10 cellular contexts compared by ENCODE assay signal in the genomic region with DNA sequence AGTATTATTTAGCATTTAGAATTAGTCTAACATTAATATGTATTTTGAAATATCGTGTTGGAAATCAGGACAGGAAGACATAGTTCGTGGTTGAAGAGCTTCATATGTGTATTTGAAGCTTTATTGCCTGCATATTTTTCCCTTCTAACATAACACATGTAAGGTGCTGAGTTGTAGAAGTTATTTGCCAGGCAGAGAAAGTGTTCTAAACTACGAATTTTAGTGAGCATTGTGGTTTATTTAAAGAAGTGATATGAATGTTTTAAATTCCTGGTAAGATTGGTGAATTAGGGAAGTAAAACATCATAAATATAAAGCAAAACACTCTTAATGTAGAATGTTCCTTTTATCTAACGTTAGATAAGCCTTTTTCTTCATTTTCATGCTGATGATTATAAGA. TPM values are rescaled to one million over a fixed set of nuclear protein-coding genes. Genes with fewer than 3 reads are reported as not detected.
DNase-seq lines count a peak whose midpoint lies in the region; ATAC-seq, FAIRE-seq and TF ChIP-seq lines count a peak whose summit lies in the region.
"Had no signal": no experiment of that assay in that cellular context is flagged by ENCODE, and none has a peak within 500 bp of the region (broad histone marks: within the 10 kb centered on the region; RNA-seq: fewer than 3 reads in every experiment).

No MANE protein-coding gene starts in this region.

- no peak overlapping the region for H3K27ac Mint-ChIP-seq in GM23338
- peak overlapping the region; percentile 92 for H3K27ac Mint-ChIP-seq in activated naive CD8-positive, alpha-beta T cell treated with anti-CD3 and anti-CD28 coated beads for 36 hours

- peaks cover 29% of the 10 kb centered on the region; the same call in 1 of the 2 replicates for H3K4me1 ChIP-seq in GM23338 (ENCODE audit: insufficient read depth)
- H3K4me1 ChIP-seq in muscle layer of duodenum (ENCODE audit: control insufficient read depth in 1 of 2, insufficient read depth in 2 of 2, low read length in 2 of 2), result peaks cover 14 to 30% of the 10 kb centered on the region in 2 donors
- H3K4me1 ChIP-seq in kidney (ENCODE audit: control insufficient read depth in 1 of 2, insufficient read depth in 1 of 2, low read depth in 1 of 2, low read length in 2 of 2), result no peaks in the 10 kb centered on the region

- peaks cover 69% of the 10 kb centered on the region for H3K79me2 ChIP-seq in GM23338 (replicated peaks; ENCODE audit: insufficient read depth)

- intact Hi-C loops in kidney (cut with DNase I), result no loop called here

- no peak for FAIRE-seq in kidney (lab: Jason Lieb, UNC)

- DNase-seq in AG10803 (ENCODE audit: low read depth) (peak; percentile 5), GM23338 (ENCODE audit: low spot score) (no peak), kidney (no peak), NCI-H345 (lab: John Stamatoyannopoulos, UW) (no peak), NCI-H1092 treated with DMSO at 0.1 percent for 48 hours (lab: John Stamatoyannopoulos, UW) (no peak), hepatic stellate cell (ENCODE audit: low spot score) (no peak)
- DNase-seq in activated naive CD8-positive, alpha-beta T cell treated with anti-CD3 and anti-CD28 coated beads for 36 hours, result no peak
- DNase-seq: activated effector memory CD4-positive, alpha-beta T cell treated with anti-CD3 and anti-CD28 coated beads, Interleukin-2, amount 50 U/mL, for 16 hours; NCI-H146 had no signal

- H4K20me1 ChIP-seq in GM23338 (replicated peaks; ENCODE audit: insufficient read depth), result peaks cover 10% of the 10 kb centered on the region

- no peaks in the 10 kb centered on the region for H3K9me2 ChIP-seq in GM23338 (ENCODE audit: insufficient read depth)

- H3K9me3 Mint-ChIP-seq in GM23338, result no peaks in the 10 kb centered on the region
- no peaks in the 10 kb centered on the region for H3K9me3 Mint-ChIP-seq in activated naive CD8-positive, alpha-beta T cell treated with anti-CD3 and anti-CD28 coated beads for 36 hours

- H3K36me3 ChIP-seq in GM23338 (ENCODE audit: insufficient read depth) (peaks cover 4% of the 10 kb centered on the region; the same call in 1 of the 2 replicates), muscle layer of duodenum (ENCODE audit: control insufficient read depth in 1 of 2, insufficient read depth in 2 of 2, low read length in 2 of 2) (no peaks in the 10 kb centered on the region), kidney (ENCODE audit: control insufficient read depth in 1 of 2, insufficient read depth in 2 of 2, low read length in 2 of 2) (no peaks in the 10 kb centered on the region)

- H3F3A ChIP-seq in GM23338 (replicated peaks; ENCODE audit: low read depth), result peaks cover 5% of the 10 kb centered on the region

- no peaks in the 10 kb centered on the region for H3K9me3 ChIP-seq in muscle layer of duodenum (ENCODE audit: control insufficient read depth in 1 of 2, low read length in 2 of 2)
- no peaks in the 10 kb centered on the region for H3K9me3 ChIP-seq in kidney (ENCODE audit: control insufficient read depth in 1 of 2, low read length in 2 of 2)

- peaks cover 5% of the 10 kb centered on the region for H3K27me3 Mint-ChIP-seq in GM23338 (ENCODE audit: insufficient read depth, low read depth, poor library complexity)
- no peaks in the 10 kb centered on the region for H3K27me3 Mint-ChIP-seq in activated naive CD8-positive, alpha-beta T cell treated with anti-CD3 and anti-CD28 coated beads for 36 hours

- no peak overlapping the region for H3K27ac ChIP-seq in GM23338 (ENCODE audit: low read depth)
- H3K27ac ChIP-seq in muscle layer of duodenum (ENCODE audit: low read length), result peak overlapping the region; percentile 57
- H3K27ac ChIP-seq in kidney (ENCODE audit: low read depth in 2 of 2, low read length in 2 of 2), result no peak overlapping the region

- peaks cover 32% of the 10 kb centered on the region; the same call in 2 of the 3 replicates for H3K36me3 Mint-ChIP-seq in GM23338 (ENCODE audit: low read depth)
- peaks cover 47% of the 10 kb centered on the region for H3K36me3 Mint-ChIP-seq in activated naive CD8-positive, alpha-beta T cell treated with anti-CD3 and anti-CD28 coated beads for 36 hours

- ATAC-seq in GM23338, result no peak

- no peak overlapping the region for H2AFZ ChIP-seq in GM23338

- peaks cover 34% of the 10 kb centered on the region for H3K4me1 Mint-ChIP-seq in GM23338
- H3K4me1 Mint-ChIP-seq in activated naive CD8-positive, alpha-beta T cell treated with anti-CD3 and anti-CD28 coated beads for 36 hours, result peaks cover 50% of the 10 kb centered on the region

- 0 out of 2 replicates have a peak overlapping the region, but pooled peaks have one; percentile 92 for H3K4me2 ChIP-seq in GM23338

- TF ChIP-seq CTCF in AG10803 (conservative IDR thresholded peaks at IDR 0.05; ENCODE audit: low read length) (no peak), GM23338 (conservative IDR thresholded peaks at IDR 0.05; ENCODE audit: low read depth in 2 of 2) (no peak), kidney (IDR thresholded peaks at IDR 0.05; ENCODE audit: borderline replicate concordance, extremely low read depth, insufficient read depth) (no peak)

- no peak overlapping the region for H3K4me3 ChIP-seq in AG10803 (ENCODE audit: low read length)
- peak overlapping the region; percentile 99; the same call in 1 of the 2 replicates for H3K4me3 ChIP-seq in GM23338
- peak overlapping the region; percentile 73 to 94 for H3K4me3 ChIP-seq in muscle layer of duodenum (ENCODE audit: low read depth in 1 of 2, low read length in 2 of 2)
- no peak overlapping the region for H3K4me3 ChIP-seq in kidney (ENCODE audit: low read length in 2 of 2)

- H3K4me3 Mint-ChIP-seq in GM23338, result peak overlapping the region; percentile 93
- peak overlapping the region; percentile 94 for H3K4me3 Mint-ChIP-seq in activated naive CD8-positive, alpha-beta T cell treated with anti-CD3 and anti-CD28 coated beads for 36 hours

- H3K9ac ChIP-seq in kidney (ENCODE audit: low read length in 2 of 2), result no peak overlapping the region

- H3K27me3 ChIP-seq in GM23338 (ENCODE audit: insufficient read depth) (no peaks in the 10 kb centered on the region), muscle layer of duodenum (ENCODE audit: low read depth, low read length) (no peaks in the 10 kb centered on the region)

TF ChIP-seq in GM23338, 12 proteins besides CTCF, POLR2A, EP300 and RAD21:
- TF ChIP-seq, protein P1, sequence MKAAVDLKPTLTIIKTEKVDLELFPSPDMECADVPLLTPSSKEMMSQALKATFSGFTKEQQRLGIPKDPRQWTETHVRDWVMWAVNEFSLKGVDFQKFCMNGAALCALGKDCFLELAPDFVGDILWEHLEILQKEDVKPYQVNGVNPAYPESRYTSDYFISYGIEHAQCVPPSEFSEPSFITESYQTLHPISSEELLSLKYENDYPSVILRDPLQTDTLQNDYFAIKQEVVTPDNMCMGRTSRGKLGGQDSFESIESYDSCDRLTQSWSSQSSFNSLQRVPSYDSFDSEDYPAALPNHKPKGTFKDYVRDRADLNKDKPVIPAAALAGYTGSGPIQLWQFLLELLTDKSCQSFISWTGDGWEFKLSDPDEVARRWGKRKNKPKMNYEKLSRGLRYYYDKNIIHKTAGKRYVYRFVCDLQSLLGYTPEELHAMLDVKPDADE (IDR thresholded peaks at IDR 0.05), result no peak
- TF ChIP-seq EZH2phosphoT487 (IDR thresholded peaks at IDR 0.05; ENCODE audit: unreplicated experiment) (no peak), ZNF114 (CRISPR knock-in tag; IDR thresholded peaks at IDR 0.05) (no peak), CREB1 (CRISPR knock-in tag; IDR thresholded peaks at IDR 0.05; ENCODE audit: low read depth) (no peak)

RNA-seq across cellular contexts. Expression of a gene that starts 2.5 kb away (rescaled TPM):
- total RNA-seq in GM23338 (2014; rRNA removed; shearing (Covaris generic)), result 39.6 and 48.1 TPM in 2 replicates
- polyA plus RNA-seq in GM23338 (2016; fragmentation: Nextera tagmentation; extraction: Ambion mirVana) (20.6 and 21.3 TPM in 2 replicates), kidney (ENCODE audit: insufficient read depth, low read depth, low replicate concordance) (8.2 TPM)
- 10 to 100 TPM; 48.0 to 51.0 TPM for total RNA-seq in activated naive CD8-positive, alpha-beta T cell treated with anti-CD3 and anti-CD28 coated beads for 36 hours
- total RNA-seq in kidney, result 35.6 TPM

Comparison
In these comparisons a context has a peak if more than half of its experiments do, and no peak if none do; other contexts are left out.
1. H3K4me3 ChIP-seq: peak in GM23338 (single experiment) and muscle layer of duodenum (2 of 2); none in AG10803 (single experiment) and kidney (0 of 2).